In the genomic region with DNA sequence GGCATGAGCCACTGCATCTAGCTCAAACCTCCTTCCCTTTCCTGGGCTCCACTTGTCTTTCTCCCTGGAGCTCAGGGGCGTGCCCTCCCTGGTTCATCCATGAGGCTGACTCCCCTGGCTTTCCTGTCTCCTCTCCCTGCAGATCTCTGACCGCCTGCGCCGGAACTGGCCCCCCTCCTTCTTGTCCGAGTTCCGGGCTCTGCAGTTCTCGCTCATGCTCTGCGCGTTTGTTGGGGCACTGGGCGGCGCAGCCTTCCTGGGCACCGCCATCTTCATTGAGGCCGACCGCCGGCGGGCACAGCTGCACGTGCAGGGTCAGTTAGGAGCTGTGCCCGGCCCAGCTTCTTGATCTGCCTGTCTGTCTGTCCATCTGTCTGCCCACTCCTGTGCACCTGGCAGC, we compare ENCODE assay signal across 18 cellular contexts. TPM values are rescaled to one million over a fixed set of nuclear protein-coding genes. Genes with fewer than 3 reads are reported as not detected.
DNase-seq lines count a peak whose midpoint lies in the region; ATAC-seq and TF ChIP-seq lines count a peak whose summit lies in the region.
"Had no signal": no experiment of that assay in that cellular context is flagged by ENCODE, and none has a peak within 500 bp of the region (broad histone marks: within the 10 kb centered on the region; RNA-seq: fewer than 3 reads in every experiment).

No MANE protein-coding gene starts in this region.

- H4K20me1 ChIP-seq in SK-N-SH (ENCODE audit: insufficient read depth): no peaks in the 10 kb centered on the region

- no peak for DNase-seq in activated naive CD4-positive, alpha-beta T cell treated with anti-CD3 and anti-CD28 coated beads for 36 hours
- no peak for DNase-seq in activated naive CD4-positive, alpha-beta T cell (lab: John Stamatoyannopoulos, UW)
- DNase-seq in NOMO-1 treated with DMSO at 0.1 percent for 48 hours (lab: John Stamatoyannopoulos, UW; ENCODE audit: unreplicated experiment) (peak; percentile 83), caudate nucleus (lab: John Stamatoyannopoulos, UW) (no peak), SK-N-SH (no peak)
- DNase-seq in activated naive CD4-positive, alpha-beta T cell treated with anti-CD3 and anti-CD28 coated beads, Interleukin-2, amount 50 U/mL, for 72 hours (ENCODE audit: low spot score in 2 of 2): no peak
- DNase-seq in stimulated activated effector memory CD8-positive, alpha-beta T cell treated with anti-CD3 and anti-CD28 coated beads, Interleukin-12 subunit alpha, Interleukin-12 subunit beta, amount 100 ng/mL, for 72 hours (ENCODE audit: low spot score in 2 of 2): no peak
- DNase-seq: adrenal gland, hippocampal formation, kidney glomerular epithelial cell, NCI-H146, NCI-H345, SIG-M5 had no signal

- H3K36me3 Mint-ChIP-seq in activated naive CD4-positive, alpha-beta T cell treated with anti-CD3 and anti-CD28 coated beads for 36 hours (ENCODE audit: low read depth): peaks cover 59% of the 10 kb centered on the region
- peaks cover 62 to 71% of the 10 kb centered on the region in 2 donors for H3K36me3 Mint-ChIP-seq in activated naive CD4-positive, alpha-beta T cell treated with anti-CD3 and anti-CD28 coated beads, Interleukin-2, amount 50 U/mL, for 72 hours
- peaks cover 79% of the 10 kb centered on the region for H3K36me3 Mint-ChIP-seq in stimulated activated effector memory CD8-positive, alpha-beta T cell treated with anti-CD3 and anti-CD28 coated beads, Interleukin-12 subunit alpha, Interleukin-12 subunit beta, amount 100 ng/mL, for 72 hours

- no peaks in the 10 kb centered on the region for H3K79me2 ChIP-seq in SK-N-SH (ENCODE audit: insufficient read depth)

- no peak for ATAC-seq in activated naive CD4-positive, alpha-beta T cell treated with anti-CD3 and anti-CD28 coated beads, Interleukin-2, amount 50 U/mL, for 72 hours
- no peak for ATAC-seq in stimulated activated effector memory CD8-positive, alpha-beta T cell treated with anti-CD3 and anti-CD28 coated beads, Interleukin-12 subunit alpha, Interleukin-12 subunit beta, amount 100 ng/mL, for 72 hours
- ATAC-seq in GM18870 (IDR thresholded peaks at IDR 0.05; ENCODE audit: unreplicated experiment): no peak

- H3K4me3 Mint-ChIP-seq in activated naive CD4-positive, alpha-beta T cell treated with anti-CD3 and anti-CD28 coated beads for 36 hours: peak overlapping the region; percentile 45
- H3K4me3 Mint-ChIP-seq in stimulated activated effector memory CD8-positive, alpha-beta T cell treated with anti-CD3 and anti-CD28 coated beads, Interleukin-12 subunit alpha, Interleukin-12 subunit beta, amount 100 ng/mL, for 72 hours: peak overlapping the region; percentile 98
- H3K4me3 Mint-ChIP-seq: mesothelial cell of epicardium had no signal

- intact Hi-C loops in activated naive CD4-positive, alpha-beta T cell treated with anti-CD3 and anti-CD28 coated beads for 36 hours (cut with micrococcal nuclease): loop anchor here (1.0 kb wide), 1 partner anchor 33 kb away; a partner anchor contains a TSS

- H3K27ac ChIP-seq in caudate nucleus (ENCODE audit: low read depth, low read length): no peak overlapping the region
- H3K27ac ChIP-seq in SK-N-SH (ENCODE audit: low read depth in 2 of 2, low read length in 1 of 2): no peak overlapping the region
- H3K27ac ChIP-seq: adrenal gland, right atrium auricular region, suprapubic skin had no signal

- no peak for TF ChIP-seq RAD21 in SK-N-SH (IDR thresholded peaks at IDR 0.05; ENCODE audit: low read length)

- no peaks in the 10 kb centered on the region for H3K9me3 ChIP-seq in SK-N-SH
- H3K9me3 ChIP-seq: suprapubic skin had no signal

- 87% methylated on average over 9 of the region's 18 CpGs for WGBS in SK-N-SH (ENCODE audit: low lambda C conversion rate)

- CTCF ChIA-PET in activated naive CD4-positive, alpha-beta T cell treated with anti-CD3 and anti-CD28 coated beads for 36 hours (lab: Charles Lee): interaction anchor here (3.3 kb wide), 1 partner anchor 10 kb away, joined by 14 read pairs; a partner anchor contains a TSS
- CTCF ChIA-PET in SK-N-SH (lab: Yijun Ruan, JAX): interaction anchor here (1.0 kb wide), 1 partner anchor 19 kb away, joined by 3 read pairs; no protein-coding TSS in a partner anchor

- H3K4me1 ChIP-seq in SK-N-SH (ENCODE audit: control insufficient read depth in 1 of 2, insufficient read depth in 2 of 2, low read depth in 1 of 2, low read length in 1 of 2): no peaks in the 10 kb centered on the region
- H3K4me1 ChIP-seq: adrenal gland, right atrium auricular region, suprapubic skin had no signal

- H3K9ac ChIP-seq in SK-N-SH: no peak overlapping the region

- peaks cover 16 to 28% of the 10 kb centered on the region in 2 experiments for H3K36me3 ChIP-seq in SK-N-SH (replicated peaks in 1 of 2; ENCODE audit: control insufficient read depth in 1 of 2, insufficient read depth in 2 of 2, low read length in 1 of 2)

- H3K4me2 ChIP-seq in SK-N-SH: no peak overlapping the region

- H3K27me3 Mint-ChIP-seq in activated naive CD4-positive, alpha-beta T cell treated with anti-CD3 and anti-CD28 coated beads for 36 hours (ENCODE audit: low read depth): no peaks in the 10 kb centered on the region

- H3K27me3 ChIP-seq in SK-N-SH (ENCODE audit: insufficient read depth): no peaks in the 10 kb centered on the region
- H3K27me3 ChIP-seq: adrenal gland, right atrium auricular region, suprapubic skin had no signal

- peak overlapping the region; percentile 32 for H3K27ac Mint-ChIP-seq in activated naive CD4-positive, alpha-beta T cell treated with anti-CD3 and anti-CD28 coated beads for 36 hours
- H3K27ac Mint-ChIP-seq in activated naive CD4-positive, alpha-beta T cell treated with anti-CD3 and anti-CD28 coated beads, Interleukin-2, amount 50 U/mL, for 72 hours: peak overlapping the region; percentile 12 to 98
- peak overlapping the region; percentile 89 for H3K27ac Mint-ChIP-seq in stimulated activated effector memory CD8-positive, alpha-beta T cell treated with anti-CD3 and anti-CD28 coated beads, Interleukin-12 subunit alpha, Interleukin-12 subunit beta, amount 100 ng/mL, for 72 hours
- H3K27ac Mint-ChIP-seq: mesothelial cell of epicardium had no signal

- TF ChIP-seq EP300 in SK-N-SH (IDR thresholded peaks at IDR 0.05; ENCODE audit: borderline replicate concordance in 1 of 2, low read depth in 1 of 2, low read length in 1 of 2): no peak

- H3K9me2 ChIP-seq in SK-N-SH: no peaks in the 10 kb centered on the region

- H3K9me3 Mint-ChIP-seq in activated naive CD4-positive, alpha-beta T cell treated with anti-CD3 and anti-CD28 coated beads for 36 hours: peaks cover 11% of the 10 kb centered on the region
- peaks cover 6 to 15% of the 10 kb centered on the region in 2 donors for H3K9me3 Mint-ChIP-seq in activated naive CD4-positive, alpha-beta T cell treated with anti-CD3 and anti-CD28 coated beads, Interleukin-2, amount 50 U/mL, for 72 hours
- peaks cover 7% of the 10 kb centered on the region for H3K9me3 Mint-ChIP-seq in stimulated activated effector memory CD8-positive, alpha-beta T cell treated with anti-CD3 and anti-CD28 coated beads, Interleukin-12 subunit alpha, Interleukin-12 subunit beta, amount 100 ng/mL, for 72 hours

- H3K4me3 ChIP-seq in SK-N-SH (ENCODE audit: low read depth in 2 of 2, low read length in 1 of 2): no peak overlapping the region
- H3K4me3 ChIP-seq: adrenal gland, right atrium auricular region had no signal

- H3F3A ChIP-seq in SK-N-SH (replicated peaks; ENCODE audit: insufficient read depth): no peaks in the 10 kb centered on the region

- no peak overlapping the region for H2AFZ ChIP-seq in SK-N-SH (ENCODE audit: low read depth)

- H3K4me1 Mint-ChIP-seq in activated naive CD4-positive, alpha-beta T cell treated with anti-CD3 and anti-CD28 coated beads for 36 hours (ENCODE audit: low read depth): peaks cover 34% of the 10 kb centered on the region
- peaks cover 43% of the 10 kb centered on the region for H3K4me1 Mint-ChIP-seq in stimulated activated effector memory CD8-positive, alpha-beta T cell treated with anti-CD3 and anti-CD28 coated beads, Interleukin-12 subunit alpha, Interleukin-12 subunit beta, amount 100 ng/mL, for 72 hours
- H3K4me1 Mint-ChIP-seq: mesothelial cell of epicardium had no signal

- POLR2A ChIA-PET in SK-N-SH (lab: Yijun Ruan, JAX): interaction anchor here (2.6 kb wide), 1 partner anchor 9 kb away, joined by 8 read pairs; a partner anchor contains a TSS

- TF ChIP-seq CTCF in SK-N-SH (IDR thresholded peaks at IDR 0.05): no peak

RNA-seq across cellular contexts. Expression of a gene that starts 1.2 kb away (rescaled TPM):
- total RNA-seq in activated naive CD4-positive, alpha-beta T cell treated with anti-CD3 and anti-CD28 coated beads for 36 hours: 100 to 1,000 TPM; 122 to 128 TPM
- 100 to 1,000 TPM; 171 to 440 TPM for total RNA-seq in activated naive CD4-positive, alpha-beta T cell treated with anti-CD3 and anti-CD28 coated beads, Interleukin-2, amount 50 U/mL, for 72 hours
- 8.0 and 8.6 TPM in 2 replicates for polyA plus RNA-seq in SK-N-SH (2012; rRNA removed)
- polyA plus RNA-seq in SK-N-SH (2012; cell fraction: cytosol; rRNA removed): 0.62 and 1.3 TPM in 2 replicates
- polyA plus RNA-seq in SK-N-SH (2012; cell fraction: nucleus; rRNA removed): 101 and 132 TPM in 2 replicates

RNA-seq across cellular contexts. Expression of a gene that starts 9.1 kb away (rescaled TPM):
- 10 to 100 TPM; 10.3 to 10.5 TPM for total RNA-seq in activated naive CD4-positive, alpha-beta T cell treated with anti-CD3 and anti-CD28 coated beads for 36 hours
- total RNA-seq in activated naive CD4-positive, alpha-beta T cell treated with anti-CD3 and anti-CD28 coated beads, Interleukin-2, amount 50 U/mL, for 72 hours: 10 to 100 TPM; 16.3 to 19.9 TPM
- polyA plus RNA-seq in SK-N-SH (2012; rRNA removed): 24.8 and 41.1 TPM in 2 replicates
- 12.5 and 20.6 TPM in 2 replicates for polyA plus RNA-seq in SK-N-SH (2012; cell fraction: cytosol; rRNA removed)
- 104 and 116 TPM in 2 replicates for polyA plus RNA-seq in SK-N-SH (2012; cell fraction: nucleus; rRNA removed)

RNA-seq across cellular contexts. Expression of a gene that starts 32.9 kb away (rescaled TPM):
- total RNA-seq in activated naive CD4-positive, alpha-beta T cell treated with anti-CD3 and anti-CD28 coated beads for 36 hours: 10 to 100 TPM; 55.5 to 58.9 TPM
- total RNA-seq in activated naive CD4-positive, alpha-beta T cell treated with anti-CD3 and anti-CD28 coated beads, Interleukin-2, amount 50 U/mL, for 72 hours: 10 to 100 TPM; 94.5 to 96.8 TPM
- 41.9 and 56.1 TPM in 2 replicates for polyA plus RNA-seq in SK-N-SH (2012; rRNA removed)
- 20.6 and 27.3 TPM in 2 replicates for polyA plus RNA-seq in SK-N-SH (2012; cell fraction: cytosol; rRNA removed)
- 227 and 280 TPM in 2 replicates for polyA plus RNA-seq in SK-N-SH (2012; cell fraction: nucleus; rRNA removed)

RNA-seq across cellular contexts. Expression of a gene that starts 51.9 kb away (rescaled TPM):
- total RNA-seq in activated naive CD4-positive, alpha-beta T cell treated with anti-CD3 and anti-CD28 coated beads for 36 hours: under 1 TPM; 0.19 to 0.22 TPM
- total RNA-seq in activated naive CD4-positive, alpha-beta T cell treated with anti-CD3 and anti-CD28 coated beads, Interleukin-2, amount 50 U/mL, for 72 hours: 1 to 10 TPM in 1 of 2 donors, under 1 TPM in 1; 0.32 to 1.2 TPM
- polyA plus RNA-seq in SK-N-SH (2012; rRNA removed): not detected in 2 replicates
- not detected in 2 replicates for polyA plus RNA-seq in SK-N-SH (2012; cell fraction: cytosol; rRNA removed)
- polyA plus RNA-seq in SK-N-SH (2012; cell fraction: nucleus; rRNA removed): not detected in 2 replicates
- total RNA-seq: mesothelial cell of epicardium had no signal
- polyA plus RNA-seq: AG04450 had no signal

RNA-seq across cellular contexts. Expression of a gene that starts 58.6 kb away (rescaled TPM):
- 10 to 100 TPM; 11.6 to 14.0 TPM for total RNA-seq in activated naive CD4-positive, alpha-beta T cell treated with anti-CD3 and anti-CD28 coated beads for 36 hours
- total RNA-seq in activated naive CD4-positive, alpha-beta T cell treated with anti-CD3 and anti-CD28 coated beads, Interleukin-2, amount 50 U/mL, for 72 hours: 10 to 100 TPM; 20.7 to 25.1 TPM
- polyA plus RNA-seq in SK-N-SH (2012; rRNA removed): 35.6 and 46.1 TPM in 2 replicates
- 22.5 and 30.6 TPM in 2 replicates for polyA plus RNA-seq in SK-N-SH (2012; cell fraction: cytosol; rRNA removed)
- 61.9 and 80.1 TPM in 2 replicates for polyA plus RNA-seq in SK-N-SH (2012; cell fraction: nucleus; rRNA removed)

Comparison
In these comparisons a context has a peak if more than half of its experiments do, and no peak if none do; other contexts are left out.
1. H3K27ac Mint-ChIP-seq: peak in every context shown above with its lines; median percentile 89 in stimulated activated effector memory CD8-positive, alpha-beta T cell treated with anti-CD3 and anti-CD28 coated beads, Interleukin-12 subunit alpha, Interleukin-12 subunit beta, amount 100 ng/mL, for 72 hours; 55 in activated naive CD4-positive, alpha-beta T cell treated with anti-CD3 and anti-CD28 coated beads, Interleukin-2, amount 50 U/mL, for 72 hours; 32 in activated naive CD4-positive, alpha-beta T cell treated with anti-CD3 and anti-CD28 coated beads for 36 hours.